Comparison of ENCODE assay signal across 25 cellular contexts in genomic region chr4:116320859-116321258, GRCh38.
"Had no signal": no experiment of that assay in that cellular context is flagged by ENCODE, and none has a peak within 500 bp of the region (broad histone marks: within the 10 kb centered on the region; RNA-seq: fewer than 3 reads in every experiment).

No MANE protein-coding gene starts in this region.

- H2AFZ ChIP-seq: parathyroid adenoma had no signal

- H3K9me3 ChIP-seq: neutrophil, ovary, psoas muscle, right lobe of liver, sigmoid colon, stomach, thoracic aorta, thyroid gland, tibial nerve, upper lobe of left lung, vagina had no signal

- H3K79me2 ChIP-seq: parathyroid adenoma had no signal

- H3K27me3 ChIP-seq: neutrophil, ovary, right lobe of liver, sigmoid colon, stomach, thyroid gland, tibial nerve, upper lobe of left lung, vagina had no signal

- H3K36me3 ChIP-seq: neutrophil, ovary, right lobe of liver, sigmoid colon, stomach, thoracic aorta, thyroid gland, tibial nerve, upper lobe of left lung, vagina had no signal

- H3K9ac ChIP-seq: parathyroid adenoma had no signal

- DNase-seq: naive thymus-derived CD4-positive, alpha-beta T cell; natural killer cell; nucleus accumbens; ovary; posterior cingulate gyrus; psoas muscle; right cardiac atrium; right lobe of liver; sigmoid colon; small intestine; stimulated activated CD4-positive, alpha-beta T cell treated with anti-CD3 and anti-CD28 coated beads, Interleukin-15, amount 100 ng/mL, for 24 hours; stimulated activated CD4-positive, alpha-beta T cell treated with anti-CD3 and anti-CD28 coated beads, Interleukin-2, amount 100 ng/mL, for 24 hours; stimulated activated CD4-positive, alpha-beta T cell treated with anti-CD3 and anti-CD28 coated beads, Interleukin-2, amount 100 ng/mL, for 48 hours; stimulated activated CD4-positive, alpha-beta T cell treated with anti-CD3 and anti-CD28 coated beads, Interleukin-4, amount 100 ng/mL, for 24 hours; stimulated activated naive B cell treated with anti-CD40 and anti-IgM and Interleukin-4, amounts not matched to agents 10 μg/mL and 1 μg/mL and 100 μg/mL, for 72 hours; stimulated activated naive CD4-positive, alpha-beta T cell treated with Interleukin-2 at 50 U/mL for 16 hours; stomach; thyroid gland; trophoblast cell; upper lobe of left lung had no signal

- H3K4me3 ChIP-seq: ovary, psoas muscle, right lobe of liver, sigmoid colon, stomach, thoracic aorta, thyroid gland, tibial nerve, upper lobe of left lung, vagina had no signal

- H3K27ac ChIP-seq: neutrophil, ovary, parathyroid adenoma, psoas muscle, right lobe of liver, sigmoid colon, stomach, thoracic aorta, thyroid gland, tibial nerve, upper lobe of left lung, vagina had no signal
